In genomic region chr4:110309686-110310085, GRCh38 we compare ENCODE assay signal across 25 cellular contexts.
DNase-seq lines count a peak whose midpoint lies in the region; ATAC-seq, FAIRE-seq and TF ChIP-seq lines count a peak whose summit lies in the region.
"Had no signal": no experiment of that assay in that cellular context is flagged by ENCODE, and none has a peak within 500 bp of the region (broad histone marks: within the 10 kb centered on the region; RNA-seq: fewer than 3 reads in every experiment).

No MANE protein-coding gene starts in this region.

- no peaks in the 10 kb centered on the region for H3K27me3 ChIP-seq in SK-N-SH (ENCODE audit: insufficient read depth)
- H3K27me3 ChIP-seq: heart right ventricle, transverse colon had no signal

- FAIRE-seq in endometrium (lab: Jason Lieb, UNC) = peak; percentile 71
- FAIRE-seq: HepG2 had no signal

- peaks cover 0 to 5% of the 10 kb centered on the region in 2 experiments; a peak in 3 of 4 replicates for H3K4me1 ChIP-seq in SK-N-SH (ENCODE audit: control insufficient read depth in 1 of 2, insufficient read depth in 2 of 2, low read depth in 1 of 2, low read length in 1 of 2)
- H3K4me1 ChIP-seq: psoas muscle, transverse colon had no signal

- H3F3A ChIP-seq in SK-N-SH (replicated peaks; ENCODE audit: insufficient read depth) = no peaks in the 10 kb centered on the region

- no peak overlapping the region for H3K27ac ChIP-seq in SK-N-SH (ENCODE audit: low read depth in 2 of 2, low read length in 1 of 2)
- H3K27ac ChIP-seq: heart right ventricle, psoas muscle, transverse colon had no signal

- CTCF ChIA-PET in SK-N-SH (lab: Yijun Ruan, JAX) = no interaction called here

- H2AFZ ChIP-seq in SK-N-SH (ENCODE audit: low read depth) = no peak overlapping the region

- H3K9me3 ChIP-seq in SK-N-SH = no peaks in the 10 kb centered on the region
- H3K9me3 ChIP-seq: heart right ventricle, psoas muscle, transverse colon had no signal

- H3K79me2 ChIP-seq in SK-N-SH (ENCODE audit: insufficient read depth) = no peaks in the 10 kb centered on the region

- H3K36me3 ChIP-seq in SK-N-SH (replicated peaks in 1 of 2; ENCODE audit: control insufficient read depth in 1 of 2, insufficient read depth in 2 of 2, low read length in 1 of 2) = no peaks in the 10 kb centered on the region
- H3K36me3 ChIP-seq: heart right ventricle, transverse colon had no signal

- no peak for TF ChIP-seq CTCF in SK-N-SH (IDR thresholded peaks at IDR 0.05)

- DNase-seq in EL = peak; percentile 28
- DNase-seq in SK-N-SH = peak; percentile 62
- DNase-seq in iris pigment epithelial cell (ENCODE audit: low read depth) = peak; percentile 24
- DNase-seq in NCI-H226 = no peak
- DNase-seq: activated B cell treated with CpG ODN at 0.5 μM for 24 hours; activated CD4-positive, alpha-beta T cell treated with anti-CD3 and anti-CD28 coated beads, Interleukin-2, amount 50 U/mL, for 4 hours; AML-193; aorta; CD8-positive, alpha-beta memory T cell; effector CD4-positive, alpha-beta T cell; heart right ventricle; left cardiac atrium; mammary epithelial cell; NCI-H1048; NCI-H187; NCI-H2227 treated with DMSO at 0.1 percent for 48 hours; NCI-H748 treated with DMSO at 0.1 percent for 48 hours; psoas muscle; T1000; transverse colon had no signal

- H3K4me3 ChIP-seq in SK-N-SH (ENCODE audit: low read depth in 2 of 2, low read length in 1 of 2) = no peak overlapping the region
- H3K4me3 ChIP-seq: heart right ventricle, psoas muscle, transverse colon had no signal

- no peaks in the 10 kb centered on the region for H4K20me1 ChIP-seq in SK-N-SH (ENCODE audit: insufficient read depth)

- peak in 1 of 2 experiments; percentile 77; a peak in 1 of 4 replicates for TF ChIP-seq EP300 in SK-N-SH (IDR thresholded peaks at IDR 0.05; ENCODE audit: borderline replicate concordance in 1 of 2, low read depth in 1 of 2, low read length in 1 of 2)

- no peak overlapping the region for H3K9ac ChIP-seq in SK-N-SH

- H3K4me2 ChIP-seq in SK-N-SH = no peak overlapping the region

- no peak for ATAC-seq in HG03571 (IDR thresholded peaks at IDR 0.05; ENCODE audit: unreplicated experiment)
- ATAC-seq in HG03520 (IDR thresholded peaks at IDR 0.05; ENCODE audit: unreplicated experiment) = no peak
- ATAC-seq in GM19324 (IDR thresholded peaks at IDR 0.05; ENCODE audit: low FRiP score, unreplicated experiment) = no peak
- ATAC-seq: heart right ventricle, HepG2, left cardiac atrium, psoas muscle had no signal

- H3K9me2 ChIP-seq in SK-N-SH = no peaks in the 10 kb centered on the region

- POLR2A ChIA-PET in SK-N-SH (lab: Yijun Ruan, JAX) = interaction anchor here (0.6 kb wide), 1 partner anchor 58 kb away, joined by 4 read pairs; no protein-coding TSS in a partner anchor

- TF ChIP-seq RAD21 in SK-N-SH (IDR thresholded peaks at IDR 0.05; ENCODE audit: low read length) = no peak

TF ChIP-seq in SK-N-SH, 30 proteins besides CTCF, POLR2A, EP300 and RAD21:
- TF ChIP-seq CHD2 (IDR thresholded peaks at IDR 0.05; ENCODE audit: low read length, partially characterized antibody) (peak; percentile 73), TCF12 (IDR thresholded peaks at IDR 0.05) (peak; percentile 84), NFIC (IDR thresholded peaks at IDR 0.05; ENCODE audit: borderline replicate concordance) (peak; percentile 33; the same call in 1 of the 2 replicates), PBX3 (IDR thresholded peaks at IDR 0.05) (peak; percentile 13; the same call in 1 of the 2 replicates), SIN3A (IDR thresholded peaks at IDR 0.05; ENCODE audit: borderline replicate concordance, low read depth, low read length) (no peak), FOSL2 (IDR thresholded peaks at IDR 0.05; ENCODE audit: borderline replicate concordance, low read depth) (no peak), RCOR1 (IDR thresholded peaks at IDR 0.05; ENCODE audit: low read length) (peak; percentile 75)
